28 cellular contexts compared by ENCODE assay signal in genomic region chr3:130903412-130903908, GRCh38. TPM values are rescaled to one million over a fixed set of nuclear protein-coding genes. Genes with fewer than 3 reads are reported as not detected.
DNase-seq lines count a peak whose midpoint lies in the region; ATAC-seq, FAIRE-seq and TF ChIP-seq lines count a peak whose summit lies in the region.
"Had no signal": no experiment of that assay in that cellular context is flagged by ENCODE, and none has a peak within 500 bp of the region (broad histone marks: within the 10 kb centered on the region; RNA-seq: fewer than 3 reads in every experiment).

No MANE protein-coding gene starts in this region.

- H3K36me3 ChIP-seq in HEK293 (ENCODE audit: control insufficient read depth in 2 of 2, insufficient read depth in 1 of 2, low read length in 2 of 2): no peaks in the 10 kb centered on the region
- H3K36me3 ChIP-seq in Loucy (ENCODE audit: insufficient read depth, low read length): no peaks in the 10 kb centered on the region
- H3K36me3 ChIP-seq: BE2C, BLaER1 had no signal

- TF ChIP-seq CTCF in HEK293 (tag by site-specific recombination; IDR thresholded peaks at IDR 0.05): no peak
- no peak for TF ChIP-seq CTCF in Loucy (conservative IDR thresholded peaks at IDR 0.05; ENCODE audit: low read length)
- TF ChIP-seq CTCF in endothelial cell (IDR thresholded peaks at IDR 0.05; ENCODE audit: unreplicated experiment): no peak

- no peak overlapping the region for H3K4me3 Mint-ChIP-seq in endothelial cell (ENCODE audit: unreplicated experiment)
- H3K4me3 Mint-ChIP-seq: CD14-positive monocyte; CD4-positive, CD25-positive, alpha-beta regulatory T cell; CD8-positive, alpha-beta memory T cell had no signal

- peak; percentile 71 for FAIRE-seq in GM19239 (lab: Jason Lieb, UNC)
- FAIRE-seq: GM12878, GM12892, GM18507 had no signal

- no peak overlapping the region for H3K27ac ChIP-seq in HEK293 (ENCODE audit: extremely low read depth, low read depth, low read length)
- H3K27ac ChIP-seq: BLaER1 had no signal

- peak overlapping the region; percentile 87 for H3K4me2 ChIP-seq in Loucy (ENCODE audit: low read depth, low read length, poor library complexity, severe bottlenecking)
- H3K4me2 ChIP-seq: BLaER1 had no signal

- peak overlapping the region; percentile 65 for H3K27ac Mint-ChIP-seq in endothelial cell (ENCODE audit: unreplicated experiment)

- H4K20me1 ChIP-seq in Loucy (ENCODE audit: insufficient read depth, low read length, poor library complexity, severe bottlenecking): peaks cover 88% of the 10 kb centered on the region

- peaks cover 33% of the 10 kb centered on the region for H3K4me1 Mint-ChIP-seq in endothelial cell (ENCODE audit: unreplicated experiment)

- H3K79me2 ChIP-seq in Loucy (ENCODE audit: insufficient read depth, low read length): peaks cover 100% of the 10 kb centered on the region

- no peaks in the 10 kb centered on the region for H3K27me3 Mint-ChIP-seq in endothelial cell (ENCODE audit: unreplicated experiment)
- H3K27me3 Mint-ChIP-seq: CD4-positive, alpha-beta memory T cell; CD4-positive, CD25-positive, alpha-beta regulatory T cell; CD8-positive, alpha-beta memory T cell had no signal

- POLR2A ChIA-PET in HEK293 (lab: Yijun Ruan, JAX): no interaction called here

- no peaks in the 10 kb centered on the region for H3K9me2 ChIP-seq in Loucy (replicated peaks; ENCODE audit: low read depth, low read length)

- H3K9ac ChIP-seq in Loucy (ENCODE audit: low read depth, low read length, poor library complexity, severe bottlenecking): no peak overlapping the region
- H3K9ac ChIP-seq: BLaER1 had no signal

- H3K4me3 ChIP-seq in HEK293 (ENCODE audit: low read depth, low read length): no peak overlapping the region
- H3K4me3 ChIP-seq in Loucy (ENCODE audit: low read length, poor library complexity, severe bottlenecking): no peak overlapping the region
- H3K4me3 ChIP-seq: BLaER1, GM12878 had no signal

- no peak overlapping the region for H2AFZ ChIP-seq in Loucy (ENCODE audit: low read length)

- peaks cover 12% of the 10 kb centered on the region for H3K4me1 ChIP-seq in HEK293 (ENCODE audit: control insufficient read depth, insufficient read depth, low read length)
- peaks cover 83% of the 10 kb centered on the region for H3K4me1 ChIP-seq in Loucy (ENCODE audit: insufficient read depth, low read length, poor library complexity, severe bottlenecking)

- CTCF ChIA-PET in HEK293 (lab: Yijun Ruan, JAX): no interaction called here

- H3K9me3 ChIP-seq in HEK293 (ENCODE audit: control insufficient read depth, insufficient read depth, low read depth, low read length) (no peaks in the 10 kb centered on the region), Loucy (ENCODE audit: insufficient read depth, low read depth, low read length) (no peaks in the 10 kb centered on the region)
- H3K9me3 ChIP-seq: BE2C, BLaER1 had no signal

- no peaks in the 10 kb centered on the region for H3K36me3 Mint-ChIP-seq in endothelial cell (ENCODE audit: low read depth, unreplicated experiment)
- H3K36me3 Mint-ChIP-seq: CD4-positive, alpha-beta memory T cell; CD4-positive, CD25-positive, alpha-beta regulatory T cell; CD8-positive, alpha-beta memory T cell had no signal

- no peak for DNase-seq in GM19239 (ENCODE audit: insufficient read length, low spot score)
- DNase-seq in endothelial cell (ENCODE audit: low spot score): no peak
- DNase-seq in occipital lobe (lab: John Stamatoyannopoulos, UW): no peak
- no peak for DNase-seq in putamen (ENCODE audit: low spot score)
- DNase-seq: 8988T; ACHN; BE2C; C1 segment of cervical spinal cord; CD4-positive, alpha-beta memory T cell; CD4-positive, CD25-positive, alpha-beta regulatory T cell; CD8-positive, alpha-beta memory T cell; COR-L47; DMS 273 treated with DMSO at 0.1 percent for 48 hours; DMS153; DMS53; DMS79; DND-41; EL; GDM1 had no signal

- no peaks in the 10 kb centered on the region for H3K27me3 ChIP-seq in Loucy (ENCODE audit: insufficient read depth, low read length, poor library complexity, severe bottlenecking)
- H3K27me3 ChIP-seq: BE2C, BLaER1 had no signal

- ATAC-seq in GM21529 (IDR thresholded peaks at IDR 0.05; ENCODE audit: unreplicated experiment): no peak
- ATAC-seq in HG03439 (IDR thresholded peaks at IDR 0.05; ENCODE audit: unreplicated experiment): no peak
- ATAC-seq: GM12878 had no signal

- no peaks in the 10 kb centered on the region for H3K9me3 Mint-ChIP-seq in endothelial cell (ENCODE audit: unreplicated experiment)
- H3K9me3 Mint-ChIP-seq: CD14-positive monocyte; CD4-positive, alpha-beta memory T cell; CD4-positive, CD25-positive, alpha-beta regulatory T cell; CD8-positive, alpha-beta memory T cell had no signal

- no peaks in the 10 kb centered on the region for H3F3A ChIP-seq in Loucy (ENCODE audit: low read depth)

TF ChIP-seq in HEK293, 187 proteins besides CTCF, POLR2A, EP300 and RAD21:
- TF ChIP-seq PRDM1 (tag by site-specific recombination; IDR thresholded peaks at IDR 0.05) (peak; percentile 97), ZSCAN16 (tag by site-specific recombination; IDR thresholded peaks at IDR 0.05) (no peak), ZNF670 (tag by site-specific recombination; IDR thresholded peaks at IDR 0.05; ENCODE audit: low read depth) (no peak), SCRT2 (tag by site-specific recombination; IDR thresholded peaks at IDR 0.05) (peak; percentile 83)
- TF ChIP-seq, protein P1, sequence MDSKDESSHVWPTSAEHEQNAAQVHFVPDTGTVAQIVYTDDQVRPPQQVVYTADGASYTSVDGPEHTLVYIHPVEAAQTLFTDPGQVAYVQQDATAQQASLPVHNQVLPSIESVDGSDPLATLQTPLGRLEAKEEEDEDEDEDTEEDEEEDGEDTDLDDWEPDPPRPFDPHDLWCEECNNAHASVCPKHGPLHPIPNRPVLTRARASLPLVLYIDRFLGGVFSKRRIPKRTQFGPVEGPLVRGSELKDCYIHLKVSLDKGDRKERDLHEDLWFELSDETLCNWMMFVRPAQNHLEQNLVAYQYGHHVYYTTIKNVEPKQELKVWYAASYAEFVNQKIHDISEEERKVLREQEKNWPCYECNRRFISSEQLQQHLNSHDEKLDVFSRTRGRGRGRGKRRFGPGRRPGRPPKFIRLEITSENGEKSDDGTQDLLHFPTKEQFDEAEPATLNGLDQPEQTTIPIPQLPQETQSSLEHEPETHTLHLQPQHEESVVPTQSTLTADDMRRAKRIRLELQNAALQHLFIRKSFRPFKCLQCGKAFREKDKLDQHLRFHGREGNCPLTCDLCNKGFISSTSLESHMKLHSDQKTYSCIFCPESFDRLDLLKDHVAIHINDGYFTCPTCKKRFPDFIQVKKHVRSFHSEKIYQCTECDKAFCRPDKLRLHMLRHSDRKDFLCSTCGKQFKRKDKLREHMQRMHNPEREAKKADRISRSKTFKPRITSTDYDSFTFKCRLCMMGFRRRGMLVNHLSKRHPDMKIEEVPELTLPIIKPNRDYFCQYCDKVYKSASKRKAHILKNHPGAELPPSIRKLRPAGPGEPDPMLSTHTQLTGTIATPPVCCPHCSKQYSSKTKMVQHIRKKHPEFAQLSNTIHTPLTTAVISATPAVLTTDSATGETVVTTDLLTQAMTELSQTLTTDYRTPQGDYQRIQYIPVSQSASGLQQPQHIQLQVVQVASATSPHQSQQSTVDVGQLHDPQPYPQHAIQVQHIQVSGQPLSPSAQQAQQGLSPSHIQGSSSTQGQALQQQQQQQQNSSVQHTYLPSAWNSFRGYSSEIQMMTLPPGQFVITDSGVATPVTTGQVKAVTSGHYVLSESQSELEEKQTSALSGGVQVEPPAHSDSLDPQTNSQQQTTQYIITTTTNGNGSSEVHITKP (tag by site-specific recombination; IDR thresholded peaks at IDR 0.05): no peak

RNA-seq across cellular contexts. Expression of gene ATP2C1, which starts 9.6 kb away (rescaled TPM):
- total RNA-seq in endothelial cell (ENCODE audit: unreplicated experiment) (102 TPM), occipital lobe (183 TPM)
